Comparison of ENCODE assay signal across 15 cellular contexts in genomic region chr6:151160869-151161268, GRCh38.
DNase-seq lines count a peak whose midpoint lies in the region; ATAC-seq, FAIRE-seq and TF ChIP-seq lines count a peak whose summit lies in the region.
"Had no signal": no experiment of that assay in that cellular context is flagged by ENCODE, and none has a peak within 500 bp of the region (broad histone marks: within the 10 kb centered on the region; RNA-seq: fewer than 3 reads in every experiment).

No MANE protein-coding gene starts in this region.

- H3K4me3 ChIP-seq in kidney (ENCODE audit: low read length in 2 of 2) (peak overlapping the region; percentile 43 to 58), stomach (peak overlapping the region in 1 of 4 donors; percentile 8), colonic mucosa (no peak overlapping the region)

- no peak for TF ChIP-seq CTCF in kidney (IDR thresholded peaks at IDR 0.05; ENCODE audit: borderline replicate concordance, extremely low read depth, insufficient read depth)
- no peak for TF ChIP-seq CTCF in stomach (IDR thresholded peaks at IDR 0.05)
- no peak for TF ChIP-seq CTCF in colonic mucosa (IDR thresholded peaks at IDR 0.05)

- intact Hi-C loops in kidney (cut with DNase I) (no loop called here), stomach (cut with DNase I; ENCODE audit: low total_unique reads) (no loop called here), colonic mucosa (cut with DNase I) (no loop called here)

- peak; percentile 45 for DNase-seq in NCI-H2196 (lab: John Stamatoyannopoulos, UW; ENCODE audit: unreplicated experiment)
- DNase-seq in NCI-H2196 treated with DMSO at 0.1 percent for 48 hours (lab: John Stamatoyannopoulos, UW; ENCODE audit: unreplicated experiment), result no peak
- DNase-seq in RPMI7951 (ENCODE audit: low read depth), result peak; percentile 7
- DNase-seq in kidney, result peak; percentile 82
- peak; percentile 43 for DNase-seq in stomach
- no peak for DNase-seq in occipital lobe (lab: John Stamatoyannopoulos, UW)
- no peak for DNase-seq in colonic mucosa
- DNase-seq: activated CD8-positive, alpha-beta T cell treated with anti-CD3 and anti-CD28 coated beads, Interleukin-2, amount 10 ng/mL, durations not matched to agents 7 days and 5 days; activated naive CD8-positive, alpha-beta T cell treated with anti-CD3 and anti-CD28 coated beads for 36 hours; NCI-H446 had no signal

- TF ChIP-seq EP300 in stomach (IDR thresholded peaks at IDR 0.05), result no peak

- TF ChIP-seq POLR2A in stomach (IDR thresholded peaks at IDR 0.05), result no peak

- H3K9ac ChIP-seq in kidney (ENCODE audit: low read length in 2 of 2) (no peak overlapping the region), colonic mucosa (ENCODE audit: low read depth in 2 of 2, low read length in 2 of 2) (no peak overlapping the region)

- peaks cover 6 to 9% of the 10 kb centered on the region in 2 donors for H3K4me1 ChIP-seq in kidney (ENCODE audit: control insufficient read depth in 1 of 2, insufficient read depth in 1 of 2, low read depth in 1 of 2, low read length in 2 of 2)
- H3K4me1 ChIP-seq in stomach, result peaks cover 0 to 11% (median 4%) of the 10 kb centered on the region in 4 donors
- H3K4me1 ChIP-seq in colonic mucosa, result no peaks in the 10 kb centered on the region

- no peak for FAIRE-seq in kidney (lab: Jason Lieb, UNC)
- FAIRE-seq: A204.1, endometrium, GM19239, keratinocyte had no signal

- ATAC-seq in HG03097 (IDR thresholded peaks at IDR 0.05; ENCODE audit: low FRiP score, unreplicated experiment), result no peak
- ATAC-seq: activated CD8-positive, alpha-beta T cell treated with anti-CD3 and anti-CD28 coated beads, Interleukin-2, amount 10 ng/mL, durations not matched to agents 7 days and 5 days had no signal

- no peaks in the 10 kb centered on the region for H3K27me3 ChIP-seq in stomach
- H3K27me3 ChIP-seq in colonic mucosa, result no peaks in the 10 kb centered on the region

- H3K9me3 ChIP-seq in kidney (ENCODE audit: control insufficient read depth in 1 of 2, low read length in 2 of 2), result no peaks in the 10 kb centered on the region
- H3K9me3 ChIP-seq in stomach, result no peaks in the 10 kb centered on the region
- H3K9me3 ChIP-seq in colonic mucosa, result no peaks in the 10 kb centered on the region

- H3K36me3 ChIP-seq in kidney (ENCODE audit: control insufficient read depth in 1 of 2, insufficient read depth in 2 of 2, low read length in 2 of 2) (no peaks in the 10 kb centered on the region), stomach (no peaks in the 10 kb centered on the region), colonic mucosa (no peaks in the 10 kb centered on the region)

- 33 to 55% (median 38%) methylated on average over 9 of the region's 9 CpGs for WGBS in stomach, 5 donors

- peak overlapping the region in 1 of 2 donors; percentile 40 for H3K27ac ChIP-seq in kidney (ENCODE audit: low read depth in 2 of 2, low read length in 2 of 2)
- peak overlapping the region in 1 of 5 donors; percentile 7 for H3K27ac ChIP-seq in stomach
- no peak overlapping the region for H3K27ac ChIP-seq in colonic mucosa

Comparison
In these comparisons a context has a peak if more than half of its experiments do, and no peak if none do; other contexts are left out.
1. DNase-seq: peak in NCI-H2196 (single experiment), RPMI7951 (single experiment), kidney (single experiment) and stomach (single experiment); none in NCI-H2196 treated with DMSO at 0.1 percent for 48 hours (single experiment), occipital lobe (single experiment) and colonic mucosa (single experiment).